ENCODE assay signal across 21 cellular contexts in genomic region chr2:186381573-186381972, GRCh38.
"Had no signal": no experiment of that assay in that cellular context is flagged by ENCODE, and none has a peak within 500 bp of the region (broad histone marks: within the 10 kb centered on the region; RNA-seq: fewer than 3 reads in every experiment).

No MANE protein-coding gene starts in this region.

- H3K36me3 ChIP-seq: MG63, SJSA1 had no signal

- H3K27me3 ChIP-seq: MG63, SJSA1 had no signal

- H3K4me3 ChIP-seq: MG63, SJSA1, SK-N-MC had no signal

- H3K4me1 ChIP-seq: SJSA1 had no signal

- H3K9me3 ChIP-seq: MG63, SJSA1 had no signal

- H3K27ac ChIP-seq: SJSA1, SK-N-MC had no signal

- DNase-seq: IMR-90, Karpas-422, KG1, MG63, NCI-H1092 treated with DMSO at 0.1 percent for 48 hours, NCI-H1436, NCI-H187, NCI-H2029, NCI-H2081 treated with DMSO at 0.1 percent for 48 hours, NCI-H2171, NCI-H226, NCI-H446, NCI-H510A, NCI-H524 treated with DMSO at 0.1 percent for 48 hours, NCI-H69, NCI-H774, Right ventricle myocardium superior, RPMI8226, SIG-M5 had no signal
